In genomic region chr18:77815666-77816338, GRCh38 we compare ENCODE assay signal across 20 cellular contexts.
"Had no signal": no experiment of that assay in that cellular context is flagged by ENCODE, and none has a peak within 500 bp of the region (broad histone marks: within the 10 kb centered on the region; RNA-seq: fewer than 3 reads in every experiment).

No MANE protein-coding gene starts in this region.

- H3K9me3 ChIP-seq: neutrophil, ovary, prostate gland, suprapubic skin, tibial nerve had no signal

- H3K36me3 ChIP-seq: esophagus muscularis mucosa, neutrophil, ovary, prostate gland, stomach, suprapubic skin, tibial nerve, WERI-Rb-1 had no signal

- H3K27ac ChIP-seq: coronary artery, esophagus muscularis mucosa, neutrophil, ovary, prostate gland, stomach, suprapubic skin, tibial nerve, WERI-Rb-1 had no signal

- DNase-seq: activated CD4-positive, alpha-beta T cell treated with anti-CD3 and anti-CD28 coated beads, Interleukin-2, amount 10 ng/mL, durations not matched to agents 7 days and 5 days; activated CD4-positive, CD25-positive, alpha-beta regulatory T cell treated with anti-CD3 and anti-CD28 coated beads, Interleukin-2, amount 50 U/mL, for 72 hours; activated CD8-positive, alpha-beta memory T cell treated with anti-CD3 and anti-CD28 coated beads, Interleukin-2, amount 10 ng/mL, durations not matched to agents 7 days and 5 days; activated CD8-positive, alpha-beta T cell treated with anti-CD3 and anti-CD28 coated beads for 36 hours; activated effector memory CD4-positive, alpha-beta T cell treated with anti-CD3 and anti-CD28 coated beads, Interleukin-2, amount 50 U/mL, for 16 hours; activated naive CD4-positive, alpha-beta T cell treated with anti-CD3 and anti-CD28 coated beads, Interleukin-2, amount 10 ng/mL, durations not matched to agents 7 days and 5 days; activated T-cell treated with anti-CD3 and anti-CD28 coated beads for 4 hours; cerebellar nuclear complex; hypothalamus; left ventricle myocardium superior; ovary; stimulated activated CD4-positive, alpha-beta T cell treated with anti-CD3 and anti-CD28 coated beads, Interleukin-12 subunit alpha, Interleukin-12 subunit beta, amount 100 ng/mL, for 4 hours; stomach; WERI-Rb-1 had no signal

- H3K4me3 ChIP-seq: coronary artery, esophagus muscularis mucosa, ovary, prostate gland, stomach, suprapubic skin, tibial nerve had no signal

- H3K4me1 ChIP-seq: esophagus muscularis mucosa, prostate gland, stomach, suprapubic skin, tibial nerve had no signal

- H3K27me3 ChIP-seq: esophagus muscularis mucosa, neutrophil, ovary, stomach, suprapubic skin, tibial nerve had no signal
